Comparison of ENCODE assay signal across 14 cellular contexts in genomic region chr1:119047040-119047438, GRCh38. TPM values are rescaled to one million over a fixed set of nuclear protein-coding genes. Genes with fewer than 3 reads are reported as not detected.
DNase-seq lines count a peak whose midpoint lies in the region; ATAC-seq and TF ChIP-seq lines count a peak whose summit lies in the region.
"Had no signal": no experiment of that assay in that cellular context is flagged by ENCODE, and none has a peak within 500 bp of the region (broad histone marks: within the 10 kb centered on the region; RNA-seq: fewer than 3 reads in every experiment).

No MANE protein-coding gene starts in this region.

- no peak overlapping the region for H3K4me2 ChIP-seq in parathyroid adenoma (ENCODE audit: low read length)

- H3K27me3 ChIP-seq in parathyroid adenoma (ENCODE audit: control insufficient read depth, insufficient read depth, low read length): no peaks in the 10 kb centered on the region
- H3K27me3 ChIP-seq: dorsolateral prefrontal cortex had no signal

- POLR2A ChIA-PET in WTC11 (lab: Charles Lee): interaction anchor here (0.6 to 0.7 kb wide), 2 partner anchors 23 to 236 kb away, joined by 3 to 4 read pairs; no protein-coding TSS in a partner anchor

- no peaks in the 10 kb centered on the region for H3K4me1 ChIP-seq in parathyroid adenoma

- H3K36me3 ChIP-seq in parathyroid adenoma (ENCODE audit: control insufficient read depth, insufficient read depth, low read length): no peaks in the 10 kb centered on the region

- H3K9me3 Mint-ChIP-seq in WTC11: no peaks in the 10 kb centered on the region
- H3K9me3 Mint-ChIP-seq in natural killer cell: peaks cover 0 to 2% of the 10 kb centered on the region in 2 donors

- peak overlapping the region; percentile 78 for H3K27ac Mint-ChIP-seq in WTC11
- no peak overlapping the region for H3K27ac Mint-ChIP-seq in natural killer cell
- H3K27ac Mint-ChIP-seq: activated naive CD4-positive, alpha-beta T cell treated with anti-CD3 and anti-CD28 coated beads, Interleukin-2, amount 50 U/mL, for 24 hours had no signal

- no peaks in the 10 kb centered on the region for H3K9me3 ChIP-seq in parathyroid adenoma (ENCODE audit: control insufficient read depth, low read length)

- CTCF ChIA-PET in WTC11 (lab: Charles Lee): interaction anchor here (0.5 kb wide), 1 partner anchor 9 kb away, joined by 5 read pairs; no protein-coding TSS in a partner anchor

- H3K27me3 Mint-ChIP-seq in WTC11 (ENCODE audit: low read depth) (no peaks in the 10 kb centered on the region), natural killer cell (ENCODE audit: low read depth in 2 of 2) (no peaks in the 10 kb centered on the region)
- H3K27me3 Mint-ChIP-seq: activated naive CD4-positive, alpha-beta T cell treated with anti-CD3 and anti-CD28 coated beads, Interleukin-2, amount 50 U/mL, for 24 hours had no signal

- no peaks in the 10 kb centered on the region for H3K79me2 ChIP-seq in parathyroid adenoma

- intact Hi-C loops in natural killer cell (cut with micrococcal nuclease): no loop called here

- peak overlapping the region; percentile 30 for H3K27ac ChIP-seq in parathyroid adenoma

- TF ChIP-seq CTCF in WTC11 (IDR thresholded peaks at IDR 0.05): no peak
- no peak for TF ChIP-seq CTCF in fibroblast of villous mesenchyme (IDR thresholded peaks at IDR 0.05; ENCODE audit: insufficient read depth, low read depth, low read length)
- TF ChIP-seq CTCF in parathyroid adenoma (IDR thresholded peaks at IDR 0.05): no peak
- no peak for TF ChIP-seq CTCF in natural killer cell (IDR thresholded peaks at IDR 0.05)

- H2AFZ ChIP-seq in parathyroid adenoma: no peak overlapping the region

- no peak overlapping the region for H3K9ac ChIP-seq in parathyroid adenoma

- H3K4me1 Mint-ChIP-seq in WTC11 (peaks cover 22% of the 10 kb centered on the region), natural killer cell (peaks cover 0 to 5% of the 10 kb centered on the region in 2 donors)
- H3K4me1 Mint-ChIP-seq: activated naive CD4-positive, alpha-beta T cell treated with anti-CD3 and anti-CD28 coated beads, Interleukin-2, amount 50 U/mL, for 24 hours had no signal

- H3K36me3 Mint-ChIP-seq in WTC11 (0 out of 2 replicates have a peak, but pooled peaks cover 3% of the 10 kb centered on the region), natural killer cell (no peaks in the 10 kb centered on the region)

- DNase-seq in AG20443 (ENCODE audit: low spot score) (peak; percentile 52), WTC11 (ENCODE audit: low spot score) (no peak), fibroblast of villous mesenchyme (ENCODE audit: low read depth) (peak; percentile 81), COLO668 (lab: John Stamatoyannopoulos, UW; ENCODE audit: unreplicated experiment) (no peak), NOMO-1 (lab: John Stamatoyannopoulos, UW; ENCODE audit: unreplicated experiment in 2 of 2) (no peak), natural killer cell (no peak), NCI-H2227 treated with DMSO at 0.1 percent for 48 hours (lab: John Stamatoyannopoulos, UW) (no peak)
- DNase-seq: dorsolateral prefrontal cortex; KBM-7; NCI-H187 treated with DMSO at 0.1 percent for 48 hours; SIG-M5; stimulated activated CD8-positive, alpha-beta memory T cell treated with anti-CD3 and anti-CD28 coated beads, Interleukin-4, amount 100 ng/mL, for 48 hours had no signal

- H3K4me3 ChIP-seq in fibroblast of villous mesenchyme (ENCODE audit: low read depth, low read length): no peak overlapping the region
- no peak overlapping the region for H3K4me3 ChIP-seq in parathyroid adenoma (ENCODE audit: low read depth, low read length)
- H3K4me3 ChIP-seq: dorsolateral prefrontal cortex had no signal

- H3K4me3 Mint-ChIP-seq in WTC11: no peak overlapping the region
- H3K4me3 Mint-ChIP-seq in natural killer cell: no peak overlapping the region
- H3K4me3 Mint-ChIP-seq: activated naive CD4-positive, alpha-beta T cell treated with anti-CD3 and anti-CD28 coated beads, Interleukin-2, amount 50 U/mL, for 24 hours had no signal

- ATAC-seq in WTC11: no peak
- no peak for ATAC-seq in natural killer cell

TF ChIP-seq in WTC11, 78 proteins besides CTCF, POLR2A, EP300 and RAD21:
- no peak for TF ChIP-seq CBFB (CRISPR knock-in tag; IDR thresholded peaks at IDR 0.05; ENCODE audit: low read depth)
- no peak for TF ChIP-seq JUN (CRISPR knock-in tag; IDR thresholded peaks at IDR 0.05)
- no peak for TF ChIP-seq NFYB (CRISPR knock-in tag; conservative IDR thresholded peaks at IDR 0.05; ENCODE audit: low read depth)
- no peak for TF ChIP-seq GRHL2 (CRISPR knock-in tag; IDR thresholded peaks at IDR 0.05; ENCODE audit: insufficient replicate concordance, severe bottlenecking)
- no peak for TF ChIP-seq AR (CRISPR knock-in tag; IDR thresholded peaks at IDR 0.05)
- TF ChIP-seq E2F5 (CRISPR knock-in tag; IDR thresholded peaks at IDR 0.05): no peak
TF ChIP-seq in WTC11: peak in this region for 0.

RNA-seq across cellular contexts. Expression of gene TBX15, which starts 58.9 kb away (rescaled TPM):
- total RNA-seq in WTC11 (2021): 0.07 to 0.11 TPM (median 0.09 TPM) in 3 replicates
- total RNA-seq in fibroblast of villous mesenchyme: under 0.01 TPM in 2 replicates
- total RNA-seq in natural killer cell: not detected

Comparison
In these comparisons a context has a peak if more than half of its experiments do, and no peak if none do; other contexts are left out.
1. DNase-seq: peak in AG20443 (single experiment) and fibroblast of villous mesenchyme (single experiment); none in WTC11 (single experiment), COLO668 (single experiment), NOMO-1 (0 of 2), natural killer cell (single experiment) and NCI-H2227 treated with DMSO at 0.1 percent for 48 hours (single experiment).